8 cellular contexts compared by ENCODE assay signal in the genomic region with DNA sequence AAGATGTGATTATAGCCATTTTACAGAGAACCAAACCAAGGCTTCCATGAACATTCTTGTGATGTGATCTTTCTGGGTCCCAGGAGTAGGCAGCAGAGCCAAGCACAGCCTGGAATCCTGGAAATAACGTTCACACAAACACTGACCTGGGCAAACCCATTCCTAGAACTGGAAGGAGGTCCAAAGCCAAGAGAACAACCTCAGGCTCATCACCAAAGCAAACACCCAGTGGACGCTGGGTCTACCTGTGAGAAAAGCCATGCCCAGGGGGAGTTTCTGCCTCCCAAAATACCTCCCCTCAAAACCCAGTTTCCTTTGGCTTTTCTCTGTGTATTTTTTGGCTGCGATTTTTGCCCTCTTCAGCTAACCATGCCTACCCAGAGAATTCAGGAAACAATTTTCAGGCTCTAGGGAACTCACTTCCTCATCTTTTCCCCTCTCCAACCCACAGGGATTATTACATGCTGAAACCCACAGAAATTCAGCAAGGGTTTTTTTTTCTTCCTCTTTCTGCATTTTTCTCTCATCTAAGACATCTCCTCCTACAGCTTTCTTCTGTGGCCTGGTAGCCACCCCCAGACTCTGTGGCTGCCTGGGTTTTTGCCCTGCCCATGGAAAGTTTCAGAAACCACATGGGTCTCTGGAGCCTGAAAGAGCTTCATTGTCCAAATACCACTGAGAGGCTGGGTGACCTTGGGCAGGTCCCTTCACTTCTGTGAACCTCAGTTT.
A peak's percentile ranks its signal among the peaks of the same experiment; 100 is the strongest.
DNase-seq lines count a peak whose midpoint lies in the region; ATAC-seq and TF ChIP-seq lines count a peak whose summit lies in the region.

No MANE protein-coding gene starts in this region.

- H3K27me3 ChIP-seq in MM.1S (replicated peaks; ENCODE audit: insufficient read depth, low read length) = no peaks in the 10 kb centered on the region

- H3K9me2 ChIP-seq in MM.1S (replicated peaks; ENCODE audit: insufficient read depth, low read length) = no peaks in the 10 kb centered on the region

- H3F3A ChIP-seq in MM.1S (ENCODE audit: insufficient read depth, low read length) = no peaks in the 10 kb centered on the region

- peak; percentile 65 for ATAC-seq in GM18858 (IDR thresholded peaks at IDR 0.05; ENCODE audit: unreplicated experiment)

- no peaks in the 10 kb centered on the region for H3K79me2 ChIP-seq in MM.1S (ENCODE audit: low read length)

- H3K9ac ChIP-seq in MM.1S (ENCODE audit: low read length) = no peak overlapping the region

- no peak overlapping the region for H3K4me2 ChIP-seq in MM.1S (ENCODE audit: low read depth, low read length)

- H3K9me3 ChIP-seq in MM.1S (replicated peaks; ENCODE audit: insufficient read depth, low read length) = no peaks in the 10 kb centered on the region

- no peak for TF ChIP-seq CTCF in AG09309 (IDR thresholded peaks at IDR 0.05; ENCODE audit: control insufficient read depth, insufficient read depth, low read depth, low read length, missing control alignments)
- TF ChIP-seq CTCF in MM.1S (IDR thresholded peaks at IDR 0.05; ENCODE audit: low read length) = no peak

- peak; percentile 27 for DNase-seq in AG09309 (ENCODE audit: low read depth)
- DNase-seq in MM.1S = peak; percentile 9
- DNase-seq in fibroblast of gingiva (ENCODE audit: low read depth) = peak; percentile 4
- DNase-seq in activated effector memory CD4-positive, alpha-beta T cell treated with Interleukin-2 at 50 U/mL for 16 hours = no peak
- no peak for DNase-seq in 8988T
- DNase-seq in activated CD4-positive, CD25-positive, alpha-beta regulatory T cell treated with anti-CD3 and anti-CD28 coated beads, Interleukin-2, amount 50 U/mL, for 72 hours = no peak
- DNase-seq in DMS79 treated with DMSO at 0.1 percent for 48 hours (lab: John Stamatoyannopoulos, UW) = no peak

- H3K36me3 ChIP-seq in MM.1S (replicated peaks; ENCODE audit: insufficient read depth, low read length) = no peaks in the 10 kb centered on the region

- 0 out of 2 replicates have a peak, but pooled peaks cover 11% of the 10 kb centered on the region for H3K4me1 ChIP-seq in MM.1S (ENCODE audit: low read length)

- no peak overlapping the region for H2AFZ ChIP-seq in MM.1S (ENCODE audit: low read length)

- H4K20me1 ChIP-seq in MM.1S (ENCODE audit: insufficient read depth, low read length) = no peaks in the 10 kb centered on the region

- no peak overlapping the region for H3K27ac ChIP-seq in MM.1S (ENCODE audit: low read length)

- H3K4me3 ChIP-seq in AG09309 (ENCODE audit: control insufficient read depth, low read depth, low read length) (no peak overlapping the region), MM.1S (ENCODE audit: low read length) (no peak overlapping the region)

Comparison
In these comparisons a context has a peak if more than half of its experiments do, and no peak if none do; other contexts are left out.
1. DNase-seq: peak in AG09309 (single experiment), MM.1S (single experiment) and fibroblast of gingiva (single experiment); none in activated effector memory CD4-positive, alpha-beta T cell treated with Interleukin-2 at 50 U/mL for 16 hours (single experiment), 8988T (single experiment), activated CD4-positive, CD25-positive, alpha-beta regulatory T cell treated with anti-CD3 and anti-CD28 coated beads, Interleukin-2, amount 50 U/mL, for 72 hours (single experiment) and DMS79 treated with DMSO at 0.1 percent for 48 hours (single experiment).